Comparison of ENCODE assay signal across 20 cellular contexts in genomic region chr4:102402223-102402622, GRCh38.
"Had no signal": no experiment of that assay in that cellular context is flagged by ENCODE, and none has a peak within 500 bp of the region (broad histone marks: within the 10 kb centered on the region; RNA-seq: fewer than 3 reads in every experiment).

No MANE protein-coding gene starts in this region.

- H3K9me3 ChIP-seq: SK-N-SH had no signal

- H3K4me2 ChIP-seq: SK-N-SH had no signal

- H3K9ac ChIP-seq: SK-N-SH had no signal

- H3K27ac ChIP-seq: HL-60, RWPE1 had no signal

- FAIRE-seq: HTR-8/SVneo had no signal

- DNase-seq: KBM-7, MV-4-11, NCI-H1048, NCI-H1105, NCI-H1417, NCI-H1436 treated with DMSO at 0.1 percent for 48 hours, NCI-H1694 treated with DMSO at 0.1 percent for 48 hours, NCI-H1930, NCI-H2081, NCI-H2107, NCI-H2227 treated with DMSO at 0.1 percent for 48 hours, NCI-H524, NCI-H526 treated with DMSO at 0.1 percent for 48 hours, NCI-H748 treated with DMSO at 0.1 percent for 48 hours, SHP77, SK-N-SH, SW 1271 had no signal
